8 cellular contexts compared by ENCODE assay signal in genomic region chr22:36659762-36660509, GRCh38. TPM values are rescaled to one million over a fixed set of nuclear protein-coding genes. Genes with fewer than 3 reads are reported as not detected.
DNase-seq lines count a peak whose midpoint lies in the region; ATAC-seq and TF ChIP-seq lines count a peak whose summit lies in the region.

No MANE protein-coding gene starts in this region.

- H2AFZ ChIP-seq in PC-3 (ENCODE audit: low read length) = peak overlapping the region; percentile 65

- POLR2A ChIA-PET in PC-3 (lab: Charles Lee; ENCODE audit: unreplicated experiment) = interaction anchor here (0.5 to 0.6 kb wide), 2 partner anchors 133 to 134 kb away, joined by 3 read pairs; no protein-coding TSS in a partner anchor

- H4K20me1 ChIP-seq in PC-3 (ENCODE audit: low read length) = no peaks in the 10 kb centered on the region

- H3K9me3 ChIP-seq in PC-3 (ENCODE audit: low read length) = no peaks in the 10 kb centered on the region
- H3K9me3 ChIP-seq in breast epithelium = no peaks in the 10 kb centered on the region

- TF ChIP-seq CTCF in PC-3 (conservative IDR thresholded peaks at IDR 0.05; ENCODE audit: low read depth, low read length) (no peak), breast epithelium (IDR thresholded peaks at IDR 0.05) (no peak), kidney epithelial cell (IDR thresholded peaks at IDR 0.05; ENCODE audit: insufficient read depth, low read length, poor library complexity, severe bottlenecking) (no peak), glutamatergic neuron (IDR thresholded peaks at IDR 0.05; ENCODE audit: partially characterized antibody, unreplicated experiment) (no peak)

- TF ChIP-seq POLR2A in breast epithelium (IDR thresholded peaks at IDR 0.05) = no peak

- H3K79me2 ChIP-seq in PC-3 (ENCODE audit: low read length) = no peaks in the 10 kb centered on the region

- no peaks in the 10 kb centered on the region for H3K36me3 ChIP-seq in PC-3 (ENCODE audit: low read depth, low read length)
- no peaks in the 10 kb centered on the region for H3K36me3 ChIP-seq in breast epithelium
- H3K36me3 ChIP-seq in kidney epithelial cell (ENCODE audit: control insufficient read depth, insufficient read depth, low read length) = no peaks in the 10 kb centered on the region

- H3K4me1 ChIP-seq in PC-3 (ENCODE audit: insufficient read depth, low read length) (peaks cover 30% of the 10 kb centered on the region), breast epithelium (peaks cover 0 to 16% of the 10 kb centered on the region in 2 donors)

- peaks cover 6% of the 10 kb centered on the region for H3F3A ChIP-seq in PC-3 (ENCODE audit: low read length, unreplicated experiment)

- BruUV-seq in PC-3 (replicated peaks; lab: Mats Ljungman, UMichigan) = no TSS peak

- no peaks in the 10 kb centered on the region for H3K9me2 ChIP-seq in PC-3 (replicated peaks; ENCODE audit: low read length)

- H3K36me3 Mint-ChIP-seq in glutamatergic neuron (ENCODE audit: unreplicated experiment) = no peaks in the 10 kb centered on the region

- H3K27ac Mint-ChIP-seq in glutamatergic neuron (ENCODE audit: unreplicated experiment) = no peak overlapping the region

- intact Hi-C loops in PC-3 (cut with micrococcal nuclease) = loop anchor here (2.0 to 10.0 kb wide), 3 partner anchors 15 to 115 kb away; no protein-coding TSS in a partner anchor
- intact Hi-C loops in breast epithelium (cut with DNase I; ENCODE audit: low total_unique reads) = no loop called here

- H3K9me3 Mint-ChIP-seq in glutamatergic neuron (ENCODE audit: unreplicated experiment) = no peaks in the 10 kb centered on the region

- H3K4me3 ChIP-seq in PC-3 (ENCODE audit: low read length) (peak overlapping the region; percentile 61), breast epithelium (peak overlapping the region in 2 of 3 donors; percentile 3 to 6), kidney epithelial cell (ENCODE audit: low read depth, low read length) (no peak overlapping the region)

- ATAC-seq in PC-3 (peak; percentile 79), HG03095 (IDR thresholded peaks at IDR 0.05; ENCODE audit: unreplicated experiment) (no peak)

- CTCF ChIA-PET in PC-3 (lab: Charles Lee) = interaction anchor here (1.1 kb wide), 1 partner anchor 114 kb away, joined by 6 read pairs; no protein-coding TSS in a partner anchor

- no peaks in the 10 kb centered on the region for H3K4me1 Mint-ChIP-seq in glutamatergic neuron (ENCODE audit: low read depth, unreplicated experiment)

- H3K4me3 Mint-ChIP-seq in glutamatergic neuron (ENCODE audit: unreplicated experiment) = no peak overlapping the region

- H3K27ac ChIP-seq in PC-3 (ENCODE audit: low read length) = peak overlapping the region; percentile 97
- H3K27ac ChIP-seq in breast epithelium = peak overlapping the region; percentile 68 to 78

- H3K9ac ChIP-seq in PC-3 (ENCODE audit: low read length) = peak overlapping the region; percentile 79

- H3K27me3 ChIP-seq in PC-3 (ENCODE audit: low read length) (no peaks in the 10 kb centered on the region), breast epithelium (peaks cover 0 to 10% of the 10 kb centered on the region in 2 donors), kidney epithelial cell (ENCODE audit: control insufficient read depth, insufficient read depth, low read length) (peaks cover 5% of the 10 kb centered on the region)

- DNase-seq in AG08395 (ENCODE audit: low spot score) = peak; percentile 94
- DNase-seq in HCEC 1CT = peak; percentile 78
- peak; percentile 98 for DNase-seq in PC-3
- peak; percentile 91 to 93 for DNase-seq in breast epithelium (ENCODE audit: low spot score in 2 of 2)
- DNase-seq in kidney epithelial cell (ENCODE audit: low read depth) = peak; percentile 74
- DNase-seq in stimulated activated CD4-positive, alpha-beta T cell treated with anti-CD3 and anti-CD28 coated beads, Interleukin-2, amount 100 ng/mL, for 4 hours (ENCODE audit: low read depth) = peak; percentile 17
- no peak for DNase-seq in glutamatergic neuron

- peak overlapping the region; percentile 88 for H3K4me2 ChIP-seq in PC-3 (ENCODE audit: low read length)

- no peaks in the 10 kb centered on the region for H3K27me3 Mint-ChIP-seq in glutamatergic neuron (ENCODE audit: unreplicated experiment)

RNA-seq across cellular contexts. Expression of gene CACNG2, which starts 43.6 kb away (rescaled TPM):
- total RNA-seq in PC-3 (2014; rRNA removed) (not detected in 2 replicates), breast epithelium (not detected), kidney epithelial cell (not detected in 2 replicates), glutamatergic neuron (ENCODE audit: unreplicated experiment) (28.3 TPM)

Comparison
In these comparisons a context has a peak if more than half of its experiments do, and no peak if none do; other contexts are left out.
1. RNA of gene CACNG2, which starts 43.6 kb away (total RNA-seq): 28.3 TPM in glutamatergic neuron (single experiment); not detected in PC-3, not detected in breast epithelium and not detected in kidney epithelial cell; every median in the first group is over 10 times any median in the second.